In the genomic region with DNA sequence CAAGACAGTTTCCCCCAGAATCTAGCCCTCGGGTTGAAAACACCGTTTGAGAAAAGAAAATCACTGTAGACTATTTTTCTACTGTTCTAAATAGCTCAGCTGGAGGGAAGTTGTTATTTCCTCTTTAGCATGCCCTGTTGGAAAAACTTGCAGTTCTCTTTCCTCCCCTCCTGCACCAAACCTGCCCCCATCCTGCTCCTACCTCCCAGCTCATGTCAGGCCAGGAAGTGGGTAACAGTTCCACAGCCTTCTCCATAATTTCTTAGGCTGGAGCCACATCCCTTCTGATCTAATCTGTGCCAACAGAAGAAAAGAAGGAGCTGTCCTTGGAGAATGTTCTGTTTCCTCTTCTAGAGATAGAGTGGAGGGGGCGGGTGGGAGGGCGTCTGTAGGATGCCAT, we compare ENCODE assay signal across 19 cellular contexts.
DNase-seq lines count a peak whose midpoint lies in the region; ATAC-seq and TF ChIP-seq lines count a peak whose summit lies in the region.
"Had no signal": no experiment of that assay in that cellular context is flagged by ENCODE, and none has a peak within 500 bp of the region (broad histone marks: within the 10 kb centered on the region; RNA-seq: fewer than 3 reads in every experiment).

No MANE protein-coding gene starts in this region.

- ATAC-seq in GM23338, result no peak
- no peak for ATAC-seq in GM21723 (IDR thresholded peaks at IDR 0.05; ENCODE audit: unreplicated experiment)
- no peak for ATAC-seq in naive thymus-derived CD8-positive, alpha-beta T cell
- ATAC-seq: GM12878 had no signal

- H3K4me3 ChIP-seq in GM23338 (no peak overlapping the region), adrenal gland (no peak overlapping the region), esophagus squamous epithelium (no peak overlapping the region)
- H3K4me3 ChIP-seq: GM12878, GM23248 had no signal

- no peaks in the 10 kb centered on the region for H3K36me3 Mint-ChIP-seq in GM23338 (ENCODE audit: low read depth)
- no peaks in the 10 kb centered on the region for H3K36me3 Mint-ChIP-seq in naive thymus-derived CD8-positive, alpha-beta T cell
- H3K36me3 Mint-ChIP-seq: CD14-positive monocyte; CD4-positive, alpha-beta memory T cell had no signal

- 0 out of 2 replicates have a peak, but pooled peaks cover 5% of the 10 kb centered on the region for H3K9me2 ChIP-seq in GM23338 (ENCODE audit: insufficient read depth)

- peak overlapping the region; percentile 32; the same call in 1 of the 2 replicates for H3K4me2 ChIP-seq in GM23338
- H3K4me2 ChIP-seq: KMS-11 had no signal

- no peaks in the 10 kb centered on the region for H3K4me1 ChIP-seq in GM23338 (ENCODE audit: insufficient read depth)
- H3K4me1 ChIP-seq in adrenal gland (replicated peaks in 1 of 2), result peaks cover 9 to 10% of the 10 kb centered on the region in 2 donors
- no peaks in the 10 kb centered on the region for H3K4me1 ChIP-seq in esophagus squamous epithelium
- H3K4me1 ChIP-seq: BE2C had no signal

- no peaks in the 10 kb centered on the region for H3K27me3 ChIP-seq in GM23338 (ENCODE audit: insufficient read depth)
- H3K27me3 ChIP-seq in adrenal gland, result no peaks in the 10 kb centered on the region
- H3K27me3 ChIP-seq in esophagus squamous epithelium, result no peaks in the 10 kb centered on the region
- H3K27me3 ChIP-seq: BE2C had no signal

- H4K20me1 ChIP-seq in GM23338 (replicated peaks; ENCODE audit: insufficient read depth), result no peaks in the 10 kb centered on the region

- peaks cover 3% of the 10 kb centered on the region for H3K27me3 Mint-ChIP-seq in GM23338 (ENCODE audit: insufficient read depth, low read depth, poor library complexity)
- peaks cover 0 to 18% (median 4%) of the 10 kb centered on the region in 5 donors for H3K27me3 Mint-ChIP-seq in naive thymus-derived CD8-positive, alpha-beta T cell

- peak overlapping the region; percentile 38; the same call in 1 of the 2 replicates for H3K27ac Mint-ChIP-seq in GM23338
- H3K27ac Mint-ChIP-seq in naive thymus-derived CD8-positive, alpha-beta T cell, result no peak overlapping the region
- H3K27ac Mint-ChIP-seq: CD14-positive monocyte; CD4-positive, alpha-beta memory T cell had no signal

- H3K9me3 ChIP-seq in adrenal gland (replicated peaks in 1 of 3), result no peaks in the 10 kb centered on the region
- H3K9me3 ChIP-seq in esophagus squamous epithelium, result no peaks in the 10 kb centered on the region
- H3K9me3 ChIP-seq: BE2C had no signal

- 17 to 27% (median 20%) methylated on average over 4 of the region's 4 CpGs for WGBS in adrenal gland, 4 donors
- 45 to 66% methylated on average over 2 to 4 of the region's 4 CpGs for WGBS in esophagus squamous epithelium, 2 donors

- TF ChIP-seq POLR2A in adrenal gland (IDR thresholded peaks at IDR 0.05), result no peak
- no peak for TF ChIP-seq POLR2A in esophagus squamous epithelium (IDR thresholded peaks at IDR 0.05)

- DNase-seq in GM23338 (ENCODE audit: low spot score) (no peak), adrenal gland (peak in 1 of 7 donors; percentile 7), lung microvascular endothelial cell (ENCODE audit: low read depth in 2 of 2) (peak; percentile 15 to 60), esophagus squamous epithelium (lab: John Stamatoyannopoulos, UW) (no peak), NK-92 (lab: John Stamatoyannopoulos, UW; ENCODE audit: unreplicated experiment) (no peak)
- no peak for DNase-seq in naive thymus-derived CD8-positive, alpha-beta T cell
- DNase-seq: ACHN; BE2C; CD4-positive, alpha-beta memory T cell; DMS153; DMS79; GF-D8; GM23248; HCEC 1CT had no signal

- no peaks in the 10 kb centered on the region for H3K79me2 ChIP-seq in GM23338 (replicated peaks; ENCODE audit: insufficient read depth)

- peaks cover 4% of the 10 kb centered on the region; the same call in 2 of the 3 replicates for H3K4me1 Mint-ChIP-seq in GM23338
- no peaks in the 10 kb centered on the region for H3K4me1 Mint-ChIP-seq in naive thymus-derived CD8-positive, alpha-beta T cell
- H3K4me1 Mint-ChIP-seq: CD14-positive monocyte; CD4-positive, alpha-beta memory T cell had no signal

- no peak overlapping the region for H3K4me3 Mint-ChIP-seq in GM23338
- H3K4me3 Mint-ChIP-seq in naive thymus-derived CD8-positive, alpha-beta T cell, result no peak overlapping the region
- H3K4me3 Mint-ChIP-seq: CD14-positive monocyte; CD4-positive, alpha-beta memory T cell had no signal

- H2AFZ ChIP-seq in GM23338, result no peak overlapping the region
- H2AFZ ChIP-seq: GM23248 had no signal

- POLR2A ChIA-PET in naive thymus-derived CD8-positive, alpha-beta T cell (lab: Charles Lee), result no interaction called here

- no peak for TF ChIP-seq CTCF in GM23338 (conservative IDR thresholded peaks at IDR 0.05; ENCODE audit: low read depth in 2 of 2)
- TF ChIP-seq CTCF in adrenal gland (IDR thresholded peaks at IDR 0.05), result no peak
- no peak for TF ChIP-seq CTCF in esophagus squamous epithelium (IDR thresholded peaks at IDR 0.05)

- H3K9me3 Mint-ChIP-seq in GM23338, result no peaks in the 10 kb centered on the region
- H3K9me3 Mint-ChIP-seq in naive thymus-derived CD8-positive, alpha-beta T cell, result peaks cover 0 to 2% (median 0%) of the 10 kb centered on the region in 9 donors

- H3K27ac ChIP-seq in GM23338 (ENCODE audit: low read depth), result no peak overlapping the region
- peak overlapping the region in 4 of 5 donors; percentile 39 to 89 (median 54) for H3K27ac ChIP-seq in adrenal gland
- no peak overlapping the region for H3K27ac ChIP-seq in esophagus squamous epithelium
- H3K27ac ChIP-seq: GM23248, HL-60, KMS-11 had no signal

- intact Hi-C loops in adrenal gland (cut with DNase I), result no loop called here
- intact Hi-C loops in esophagus squamous epithelium (cut with DNase I), result no loop called here

- no peaks in the 10 kb centered on the region for H3F3A ChIP-seq in GM23338 (replicated peaks; ENCODE audit: low read depth)

- H3K36me3 ChIP-seq in GM23338 (ENCODE audit: insufficient read depth) (no peaks in the 10 kb centered on the region), adrenal gland (replicated peaks in 1 of 2) (no peaks in the 10 kb centered on the region), esophagus squamous epithelium (no peaks in the 10 kb centered on the region)
- H3K36me3 ChIP-seq: BE2C had no signal

TF ChIP-seq in GM23338, 12 proteins besides CTCF, POLR2A, EP300 and RAD21 (continues in another document):
- no peak for TF ChIP-seq STAT1 (IDR thresholded peaks at IDR 0.05; ENCODE audit: unreplicated experiment)
- TF ChIP-seq, protein P1, sequence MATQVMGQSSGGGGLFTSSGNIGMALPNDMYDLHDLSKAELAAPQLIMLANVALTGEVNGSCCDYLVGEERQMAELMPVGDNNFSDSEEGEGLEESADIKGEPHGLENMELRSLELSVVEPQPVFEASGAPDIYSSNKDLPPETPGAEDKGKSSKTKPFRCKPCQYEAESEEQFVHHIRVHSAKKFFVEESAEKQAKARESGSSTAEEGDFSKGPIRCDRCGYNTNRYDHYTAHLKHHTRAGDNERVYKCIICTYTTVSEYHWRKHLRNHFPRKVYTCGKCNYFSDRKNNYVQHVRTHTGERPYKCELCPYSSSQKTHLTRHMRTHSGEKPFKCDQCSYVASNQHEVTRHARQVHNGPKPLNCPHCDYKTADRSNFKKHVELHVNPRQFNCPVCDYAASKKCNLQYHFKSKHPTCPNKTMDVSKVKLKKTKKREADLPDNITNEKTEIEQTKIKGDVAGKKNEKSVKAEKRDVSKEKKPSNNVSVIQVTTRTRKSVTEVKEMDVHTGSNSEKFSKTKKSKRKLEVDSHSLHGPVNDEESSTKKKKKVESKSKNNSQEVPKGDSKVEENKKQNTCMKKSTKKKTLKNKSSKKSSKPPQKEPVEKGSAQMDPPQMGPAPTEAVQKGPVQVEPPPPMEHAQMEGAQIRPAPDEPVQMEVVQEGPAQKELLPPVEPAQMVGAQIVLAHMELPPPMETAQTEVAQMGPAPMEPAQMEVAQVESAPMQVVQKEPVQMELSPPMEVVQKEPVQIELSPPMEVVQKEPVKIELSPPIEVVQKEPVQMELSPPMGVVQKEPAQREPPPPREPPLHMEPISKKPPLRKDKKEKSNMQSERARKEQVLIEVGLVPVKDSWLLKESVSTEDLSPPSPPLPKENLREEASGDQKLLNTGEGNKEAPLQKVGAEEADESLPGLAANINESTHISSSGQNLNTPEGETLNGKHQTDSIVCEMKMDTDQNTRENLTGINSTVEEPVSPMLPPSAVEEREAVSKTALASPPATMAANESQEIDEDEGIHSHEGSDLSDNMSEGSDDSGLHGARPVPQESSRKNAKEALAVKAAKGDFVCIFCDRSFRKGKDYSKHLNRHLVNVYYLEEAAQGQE (IDR thresholded peaks at IDR 0.05; ENCODE audit: unreplicated experiment), result no peak
- no peak for TF ChIP-seq POLR2AphosphoS5 (IDR thresholded peaks at IDR 0.05; ENCODE audit: low read depth)
- no peak for TF ChIP-seq ZNF114 (CRISPR knock-in tag; IDR thresholded peaks at IDR 0.05)

Comparison
In these comparisons a context has a peak if more than half of its experiments do, and no peak if none do; other contexts are left out.
1. DNase-seq: peak in lung microvascular endothelial cell (2 of 2); none in GM23338 (single experiment), esophagus squamous epithelium (single experiment), NK-92 (single experiment) and naive thymus-derived CD8-positive, alpha-beta T cell (0 of 10).
2. H3K27ac ChIP-seq: peak in adrenal gland (4 of 5); none in GM23338 (single experiment) and esophagus squamous epithelium (0 of 4).